Comparison of ENCODE assay signal across 1 cellular context in the genomic region with DNA sequence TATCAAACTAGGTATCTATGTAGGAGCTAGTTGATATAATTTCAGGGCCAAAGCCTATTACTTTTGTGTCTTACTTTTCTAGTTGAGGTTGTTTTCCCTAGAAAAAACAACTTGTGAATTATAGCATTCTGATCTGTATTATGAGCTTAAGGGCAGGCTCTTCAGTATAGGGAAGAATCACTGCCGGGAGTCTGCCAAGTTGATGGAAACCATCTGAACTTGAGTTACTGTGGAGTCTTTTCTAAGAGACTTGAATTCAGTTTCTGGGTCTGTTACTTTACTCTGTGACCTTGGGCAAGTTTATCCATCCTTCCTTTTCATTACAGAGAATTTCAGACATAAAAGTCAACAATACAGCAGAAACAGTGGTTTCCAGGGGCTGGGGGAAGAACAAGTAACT.
A peak's percentile ranks its signal among the peaks of the same experiment; 100 is the strongest.
TF ChIP-seq lines count a peak whose summit lies in the region.

No MANE protein-coding gene starts in this region.

TF ChIP-seq in HepG2, 621 proteins besides CTCF, POLR2A, EP300 and RAD21:
- TF ChIP-seq DMTF1 (CRISPR knock-in tag; IDR thresholded peaks at IDR 0.05) (no peak), THAP11 (CRISPR knock-in tag; IDR thresholded peaks at IDR 0.05) (0 out of 2 replicates have a peak, but pooled peaks have one; percentile 18), ZNF367 (CRISPR knock-in tag; IDR thresholded peaks at IDR 0.05; ENCODE audit: borderline replicate concordance) (no peak), ZNF552 (CRISPR knock-in tag; IDR thresholded peaks at IDR 0.05; ENCODE audit: borderline replicate concordance) (no peak), SNAPC5 (CRISPR knock-in tag; IDR thresholded peaks at IDR 0.05; ENCODE audit: borderline replicate concordance) (no peak), CC2D1A (CRISPR knock-in tag; IDR thresholded peaks at IDR 0.05) (no peak), ZBTB8A (CRISPR knock-in tag; IDR thresholded peaks at IDR 0.05; ENCODE audit: borderline replicate concordance, low read depth) (no peak), CENPT (CRISPR knock-in tag; IDR thresholded peaks at IDR 0.05; ENCODE audit: low read depth) (no peak), NAIF1 (CRISPR knock-in tag; IDR thresholded peaks at IDR 0.05; ENCODE audit: borderline replicate concordance) (no peak), KDM2A (CRISPR knock-in tag; IDR thresholded peaks at IDR 0.05; ENCODE audit: borderline replicate concordance, low read depth) (no peak), SIN3A (IDR thresholded peaks at IDR 0.05; ENCODE audit: borderline replicate concordance, low read depth, low read length) (no peak), SPEN (CRISPR knock-in tag; IDR thresholded peaks at IDR 0.05; ENCODE audit: low read depth) (no peak), ZNF446 (CRISPR knock-in tag; IDR thresholded peaks at IDR 0.05) (no peak), ZNF878 (CRISPR knock-in tag; IDR thresholded peaks at IDR 0.05) (no peak)
- TF ChIP-seq, protein P1, sequence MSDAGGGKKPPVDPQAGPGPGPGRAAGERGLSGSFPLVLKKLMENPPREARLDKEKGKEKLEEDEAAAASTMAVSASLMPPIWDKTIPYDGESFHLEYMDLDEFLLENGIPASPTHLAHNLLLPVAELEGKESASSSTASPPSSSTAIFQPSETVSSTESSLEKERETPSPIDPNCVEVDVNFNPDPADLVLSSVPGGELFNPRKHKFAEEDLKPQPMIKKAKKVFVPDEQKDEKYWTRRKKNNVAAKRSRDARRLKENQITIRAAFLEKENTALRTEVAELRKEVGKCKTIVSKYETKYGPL (CRISPR knock-in tag; IDR thresholded peaks at IDR 0.05), result 0 out of 2 replicates have a peak, but pooled peaks have one; percentile 11
- TF ChIP-seq, protein P2, sequence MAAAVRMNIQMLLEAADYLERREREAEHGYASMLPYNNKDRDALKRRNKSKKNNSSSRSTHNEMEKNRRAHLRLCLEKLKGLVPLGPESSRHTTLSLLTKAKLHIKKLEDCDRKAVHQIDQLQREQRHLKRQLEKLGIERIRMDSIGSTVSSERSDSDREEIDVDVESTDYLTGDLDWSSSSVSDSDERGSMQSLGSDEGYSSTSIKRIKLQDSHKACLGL (CRISPR knock-in tag; IDR thresholded peaks at IDR 0.05), result no peak
